8 cellular contexts compared by ENCODE assay signal in the genomic region with DNA sequence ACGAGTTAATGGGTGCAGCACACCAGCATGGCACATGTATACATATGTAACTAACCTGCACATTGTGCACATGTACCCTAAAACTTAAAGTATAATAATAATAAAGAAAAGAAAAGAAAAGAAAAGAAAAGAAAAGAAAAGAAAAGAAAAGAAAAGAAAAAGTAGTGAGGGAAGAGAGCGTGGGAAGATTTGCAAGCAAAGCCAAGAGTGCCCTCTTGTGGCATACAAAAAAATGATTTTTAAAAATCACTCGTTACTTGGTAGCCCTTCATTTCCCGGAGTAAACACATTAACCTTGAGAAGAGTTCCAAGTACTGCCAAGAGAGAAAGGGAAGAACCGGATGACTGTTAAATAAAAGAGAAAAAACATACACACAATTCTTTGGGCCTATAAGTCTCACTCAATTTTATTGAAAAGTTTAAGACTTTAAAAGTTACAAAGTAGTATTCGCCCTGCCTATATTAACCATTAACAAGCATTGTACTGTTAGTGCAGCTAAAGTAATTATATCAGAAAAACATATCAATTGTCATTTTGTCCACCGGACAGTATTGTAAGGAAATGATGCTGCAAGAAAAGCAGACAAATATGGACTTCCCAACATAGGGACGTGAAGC. TPM values are rescaled to one million over a fixed set of nuclear protein-coding genes. Genes with fewer than 3 reads are reported as not detected.
DNase-seq lines count a peak whose midpoint lies in the region; ATAC-seq and TF ChIP-seq lines count a peak whose summit lies in the region.

No MANE protein-coding gene starts in this region.

- H3K36me3 ChIP-seq in kidney epithelial cell (ENCODE audit: control insufficient read depth, insufficient read depth, low read length) (no peaks in the 10 kb centered on the region), upper lobe of right lung (peaks cover 25% of the 10 kb centered on the region)

- peaks cover 10% of the 10 kb centered on the region for H3K4me1 Mint-ChIP-seq in brain

- peaks cover 12% of the 10 kb centered on the region for H3K4me1 ChIP-seq in upper lobe of right lung

- no peak overlapping the region for H3K4me3 ChIP-seq in kidney epithelial cell (ENCODE audit: low read depth, low read length)
- H3K4me3 ChIP-seq in upper lobe of right lung, result no peak overlapping the region

- no peak overlapping the region for H3K27ac ChIP-seq in upper lobe of right lung

- H3K9me3 ChIP-seq in upper lobe of right lung, result no peaks in the 10 kb centered on the region

- no peaks in the 10 kb centered on the region for H3K36me3 Mint-ChIP-seq in brain

- H3K27ac Mint-ChIP-seq in brain, result no peak overlapping the region

- intact Hi-C loops in upper lobe of right lung (cut with DNase I) (loop anchor here (5.0 to 10.0 kb wide), 3 partner anchors 181 to 378 kb away; no protein-coding TSS in a partner anchor), posterior cingulate gyrus (cut with DNase I) (loop anchor here (1.0 to 10.0 kb wide), 2 partner anchors 183 to 492 kb away; a partner anchor contains a TSS)

- TF ChIP-seq CTCF in brain (conservative IDR thresholded peaks at IDR 0.05) (peak; percentile 90 to 91), kidney epithelial cell (IDR thresholded peaks at IDR 0.05; ENCODE audit: insufficient read depth, low read length, poor library complexity, severe bottlenecking) (peak; percentile 46), upper lobe of right lung (IDR thresholded peaks at IDR 0.05) (peak; percentile 68)

- H3K27me3 ChIP-seq in kidney epithelial cell (ENCODE audit: control insufficient read depth, insufficient read depth, low read length) (no peaks in the 10 kb centered on the region), upper lobe of right lung (peaks cover 1% of the 10 kb centered on the region)

- no peak overlapping the region for H3K4me3 Mint-ChIP-seq in brain

- peaks cover 30% of the 10 kb centered on the region for H3K27me3 Mint-ChIP-seq in brain

- ATAC-seq in upper lobe of right lung, result peak; percentile 81
- no peak for ATAC-seq in GM18511 (IDR thresholded peaks at IDR 0.05; ENCODE audit: unreplicated experiment)

- no peaks in the 10 kb centered on the region for H3K9me3 Mint-ChIP-seq in brain

- DNase-seq in NCI-H1105 treated with DMSO at 0.1 percent for 48 hours (lab: John Stamatoyannopoulos, UW) (peak; percentile 15), NCI-H1105 (lab: John Stamatoyannopoulos, UW) (no peak), NCI-H1694 treated with DMSO at 0.1 percent for 48 hours (lab: John Stamatoyannopoulos, UW) (peak; percentile 13), kidney epithelial cell (ENCODE audit: low read depth) (no peak), upper lobe of right lung (no peak), posterior cingulate gyrus (no peak)

RNA-seq across cellular contexts. Expression of a gene that starts 6.2 kb away (rescaled TPM):
- 1.3 TPM for polyA plus RNA-seq in brain (ENCODE audit: insufficient read depth, low read depth, low replicate concordance)
- total RNA-seq in kidney epithelial cell (0.29 and 0.34 TPM in 2 replicates), upper lobe of right lung (7.8 TPM)

RNA-seq across cellular contexts. Expression of a gene that starts 38.3 kb away (rescaled TPM):
- polyA plus RNA-seq in brain (ENCODE audit: insufficient read depth, low read depth, low replicate concordance), result 73.1 TPM
- 59.2 and 67.6 TPM in 2 replicates for total RNA-seq in kidney epithelial cell
- total RNA-seq in upper lobe of right lung, result 194 TPM

Comparison
In these comparisons a context has a peak if more than half of its experiments do, and no peak if none do; other contexts are left out.
1. DNase-seq: peak in NCI-H1105 treated with DMSO at 0.1 percent for 48 hours (single experiment) and NCI-H1694 treated with DMSO at 0.1 percent for 48 hours (single experiment); none in NCI-H1105 (single experiment), kidney epithelial cell (single experiment), upper lobe of right lung (single experiment) and posterior cingulate gyrus (0 of 10).
2. Peak in every context shown above with its lines, with median percentiles within 50 percentile points of each other: CTCF ChIP-seq.